ENCODE assay signal across 10 cellular contexts in the genomic region with DNA sequence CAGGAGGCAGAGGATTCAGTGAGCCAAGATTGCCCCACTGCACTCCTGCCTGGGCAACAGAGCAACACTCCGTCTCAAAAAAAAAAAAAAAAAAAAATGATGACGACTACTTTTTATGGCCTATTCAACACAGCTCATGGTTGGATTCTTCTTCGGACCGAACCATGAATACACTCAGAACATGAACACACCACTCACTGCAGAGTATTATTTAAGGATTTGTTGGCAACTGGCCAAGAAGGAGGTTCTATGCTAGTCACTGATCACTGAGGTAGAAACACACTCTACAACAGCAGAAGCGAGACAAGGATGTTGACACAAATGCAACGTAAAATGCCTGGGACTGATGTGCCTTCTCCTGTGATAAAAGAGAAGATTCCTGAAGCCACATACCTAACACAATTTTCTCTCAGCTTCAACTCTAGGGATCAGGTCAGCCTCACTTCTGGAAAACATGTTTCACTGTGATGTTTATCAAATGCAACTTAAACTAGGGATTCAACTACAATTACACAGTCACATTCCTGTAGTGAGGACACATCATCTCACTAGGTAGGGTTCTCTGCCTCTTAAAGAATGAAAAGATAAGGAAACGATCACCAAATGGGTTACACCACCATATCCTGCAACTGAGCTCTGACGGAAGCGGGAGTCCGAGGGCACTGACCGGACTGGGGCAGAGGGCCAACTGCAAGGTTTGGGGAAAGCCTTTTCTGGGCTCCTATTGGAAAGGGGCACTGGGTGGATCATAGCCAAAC.
DNase-seq lines count a peak whose midpoint lies in the region; ATAC-seq, FAIRE-seq and TF ChIP-seq lines count a peak whose summit lies in the region.
"Had no signal": no experiment of that assay in that cellular context is flagged by ENCODE, and none has a peak within 500 bp of the region (broad histone marks: within the 10 kb centered on the region; RNA-seq: fewer than 3 reads in every experiment).

No MANE protein-coding gene starts in this region.

- H3K27me3 Mint-ChIP-seq in CD4-positive, CD25-positive, alpha-beta regulatory T cell, result no peaks in the 10 kb centered on the region

- H3K4me3 ChIP-seq in CD4-positive, CD25-positive, alpha-beta regulatory T cell (ENCODE audit: low read depth, low read length), result peak overlapping the region; percentile 11
- no peak overlapping the region for H3K4me3 ChIP-seq in lower lobe of right lung
- H3K4me3 ChIP-seq: skin epidermis had no signal

- H3K4me3 Mint-ChIP-seq in CD4-positive, CD25-positive, alpha-beta regulatory T cell, result peak overlapping the region; percentile 30 to 89 (median 68)

- no peaks in the 10 kb centered on the region for H3K27me3 ChIP-seq in CD4-positive, CD25-positive, alpha-beta regulatory T cell (ENCODE audit: control insufficient read depth, insufficient read depth, low read length)
- no peaks in the 10 kb centered on the region for H3K27me3 ChIP-seq in lower lobe of right lung (ENCODE audit: low read depth)

- H3K27ac Mint-ChIP-seq in CD4-positive, CD25-positive, alpha-beta regulatory T cell, result peak overlapping the region; percentile 94 to 96 (median 95)

- H3K9me3 Mint-ChIP-seq in CD4-positive, CD25-positive, alpha-beta regulatory T cell, result no peaks in the 10 kb centered on the region

- no peak for TF ChIP-seq POLR2A in GM12892 (IDR thresholded peaks at IDR 0.05; ENCODE audit: low read depth, low read length)

- intact Hi-C loops in lower lobe of right lung (cut with DNase I), result no loop called here

- peaks cover 6% of the 10 kb centered on the region for H3K36me3 ChIP-seq in CD4-positive, CD25-positive, alpha-beta regulatory T cell (ENCODE audit: control insufficient read depth, insufficient read depth, low read length)
- H3K36me3 ChIP-seq in lower lobe of right lung, result no peaks in the 10 kb centered on the region

- H3K4me1 ChIP-seq in CD4-positive, CD25-positive, alpha-beta regulatory T cell (ENCODE audit: control insufficient read depth, insufficient read depth, low read length, poor library complexity, severe bottlenecking), result peaks cover 65% of the 10 kb centered on the region
- peaks cover 61% of the 10 kb centered on the region for H3K4me1 ChIP-seq in lower lobe of right lung

- H3K36me3 Mint-ChIP-seq in CD4-positive, CD25-positive, alpha-beta regulatory T cell, result peaks cover 25% of the 10 kb centered on the region

- TF ChIP-seq CTCF in lower lobe of right lung (IDR thresholded peaks at IDR 0.05), result no peak

- peaks cover 39 to 91% (median 72%) of the 10 kb centered on the region in 4 donors for H3K4me1 Mint-ChIP-seq in CD4-positive, CD25-positive, alpha-beta regulatory T cell

- no peaks in the 10 kb centered on the region for H3K9me3 ChIP-seq in CD4-positive, CD25-positive, alpha-beta regulatory T cell (ENCODE audit: control insufficient read depth in 2 of 2, low read length in 2 of 2)
- no peaks in the 10 kb centered on the region for H3K9me3 ChIP-seq in lower lobe of right lung

- FAIRE-seq in GM12892 (lab: Jason Lieb, UNC), result peak; percentile 85

- H3K27ac ChIP-seq in CD4-positive, CD25-positive, alpha-beta regulatory T cell (ENCODE audit: insufficient read depth, low read length, poor library complexity, severe bottlenecking), result no peak overlapping the region
- H3K27ac ChIP-seq in lower lobe of right lung, result peak overlapping the region; percentile 7
- H3K27ac ChIP-seq: skin epidermis had no signal

- no peak for DNase-seq in CD4-positive, CD25-positive, alpha-beta regulatory T cell
- DNase-seq in GM12892 (ENCODE audit: insufficient read length) (no peak), amniotic epithelial cell (ENCODE audit: low read depth) (peak; percentile 82), lower lobe of right lung (no peak)
- DNase-seq: activated CD4-positive, alpha-beta T cell treated with anti-CD3 and anti-CD28 coated beads for 1 hour; anterior cingulate cortex had no signal

- ATAC-seq in CD4-positive, CD25-positive, alpha-beta regulatory T cell (ENCODE audit: low read depth in 2 of 2), result no peak
- ATAC-seq in lower lobe of right lung (peak; percentile 46 to 63), HG02852 (IDR thresholded peaks at IDR 0.05; ENCODE audit: unreplicated experiment) (no peak), HG02870 (IDR thresholded peaks at IDR 0.05; ENCODE audit: unreplicated experiment) (no peak), GM18519 (IDR thresholded peaks at IDR 0.05; ENCODE audit: low FRiP score, unreplicated experiment) (no peak)

Comparison
In these comparisons a context has a peak if more than half of its experiments do, and no peak if none do; other contexts are left out.
1. ATAC-seq: peak in lower lobe of right lung (2 of 2); none in CD4-positive, CD25-positive, alpha-beta regulatory T cell (0 of 2), HG02852 (single experiment), HG02870 (single experiment) and GM18519 (single experiment).